ENCODE assay signal across 17 cellular contexts in the genomic region with DNA sequence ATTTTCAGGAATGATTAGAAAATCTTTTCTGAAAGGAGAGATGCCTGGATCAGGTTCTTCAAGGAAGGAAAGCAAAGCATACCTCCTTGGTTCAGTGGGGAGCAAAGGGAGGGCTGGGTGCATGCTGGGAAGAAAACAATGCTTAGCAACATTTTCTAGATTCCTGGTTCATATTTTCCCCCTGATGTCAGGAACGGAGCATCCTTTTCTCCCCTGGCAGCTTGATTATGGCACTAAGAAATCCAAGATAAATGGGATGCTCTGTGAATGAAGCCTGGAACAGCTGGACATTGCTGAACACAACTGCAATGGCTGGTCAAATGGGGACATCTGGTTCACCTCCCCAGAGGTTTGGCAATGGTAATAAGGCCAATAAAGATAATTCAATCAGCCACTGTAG. TPM values are rescaled to one million over a fixed set of nuclear protein-coding genes. Genes with fewer than 3 reads are reported as not detected.
"Had no signal": no experiment of that assay in that cellular context is flagged by ENCODE, and none has a peak within 500 bp of the region (broad histone marks: within the 10 kb centered on the region; RNA-seq: fewer than 3 reads in every experiment).

No MANE protein-coding gene starts in this region.

- H3K27ac ChIP-seq: dorsolateral prefrontal cortex, hepatocyte, left ventricle myocardium inferior, neutrophil, parathyroid adenoma had no signal

- H2AFZ ChIP-seq: hepatocyte, parathyroid adenoma had no signal

- H3K4me1 Mint-ChIP-seq: natural killer cell had no signal

- H3K36me3 Mint-ChIP-seq: natural killer cell had no signal

- H3K9me3 ChIP-seq: left ventricle myocardium inferior, mucosa of descending colon, neutrophil had no signal

- H3K9ac ChIP-seq: parathyroid adenoma had no signal

- ATAC-seq: activated CD4-positive, CD25-positive, alpha-beta regulatory T cell treated with anti-CD3 and anti-CD28 coated beads, Interleukin-2, amount 50 U/mL, for 24 hours; mucosa of descending colon; natural killer cell had no signal

- H3K27ac Mint-ChIP-seq: activated T-helper 1 cell treated with anti-CD3 and anti-CD28 coated beads, Interleukin-12 subunit alpha, Interleukin-12 subunit beta, Interleukin-2, Interleukin-4 antibody, amounts not matched to agents 30 ng/mL and 10 ng/mL and 1 ng/mL, durations not matched to agents 14 hours and 24 hours and 36 hours; natural killer cell had no signal

- H3K36me3 ChIP-seq: left ventricle myocardium inferior, neutrophil had no signal

- DNase-seq: activated naive CD4-positive, alpha-beta T cell; aorta; dorsolateral prefrontal cortex; erythroblast; left ventricle myocardium inferior; mucosa of descending colon; natural killer cell; stimulated activated CD4-positive, alpha-beta T cell treated with anti-CD3 and anti-CD28 coated beads, Interleukin-12 subunit alpha, Interleukin-12 subunit beta, amount 100 ng/mL, for 4 hours; stimulated activated CD4-positive, alpha-beta T cell treated with anti-CD3 and anti-CD28 coated beads, Interleukin-2, amount 100 ng/mL, for 24 hours; T-helper 9 cell had no signal

- H3K9me3 Mint-ChIP-seq: activated T-helper 1 cell treated with anti-CD3 and anti-CD28 coated beads, Interleukin-12 subunit alpha, Interleukin-12 subunit beta, Interleukin-2, Interleukin-4 antibody, amounts not matched to agents 30 ng/mL and 10 ng/mL and 1 ng/mL, durations not matched to agents 14 hours and 24 hours and 36 hours; natural killer cell had no signal

- H3K4me3 ChIP-seq: dorsolateral prefrontal cortex, hepatocyte, left ventricle myocardium inferior, mucosa of descending colon had no signal

- H3K79me2 ChIP-seq: hepatocyte, parathyroid adenoma had no signal

- H3K4me2 ChIP-seq: hepatocyte had no signal

- H3K4me3 Mint-ChIP-seq: activated T-helper 1 cell treated with anti-CD3 and anti-CD28 coated beads, Interleukin-12 subunit alpha, Interleukin-12 subunit beta, Interleukin-2, Interleukin-4 antibody, amounts not matched to agents 30 ng/mL and 10 ng/mL and 1 ng/mL, durations not matched to agents 14 hours and 24 hours and 36 hours; natural killer cell had no signal

- H3K4me1 ChIP-seq: left ventricle myocardium inferior, parathyroid adenoma had no signal

RNA-seq across cellular contexts. Expression of a gene that starts 50.9 kb away (rescaled TPM):
- total RNA-seq: activated CD8-positive, alpha-beta memory T cell treated with anti-CD3 and anti-CD28 coated beads for 36 hours; activated T-helper 1 cell treated with anti-CD3 and anti-CD28 coated beads, Interleukin-12 subunit alpha, Interleukin-12 subunit beta, Interleukin-2, Interleukin-4 antibody, amounts not matched to agents 30 ng/mL and 10 ng/mL and 1 ng/mL, durations not matched to agents 14 hours and 24 hours and 36 hours; renal cortical epithelial cell had no signal
